9 cellular contexts compared by ENCODE assay signal in the genomic region with DNA sequence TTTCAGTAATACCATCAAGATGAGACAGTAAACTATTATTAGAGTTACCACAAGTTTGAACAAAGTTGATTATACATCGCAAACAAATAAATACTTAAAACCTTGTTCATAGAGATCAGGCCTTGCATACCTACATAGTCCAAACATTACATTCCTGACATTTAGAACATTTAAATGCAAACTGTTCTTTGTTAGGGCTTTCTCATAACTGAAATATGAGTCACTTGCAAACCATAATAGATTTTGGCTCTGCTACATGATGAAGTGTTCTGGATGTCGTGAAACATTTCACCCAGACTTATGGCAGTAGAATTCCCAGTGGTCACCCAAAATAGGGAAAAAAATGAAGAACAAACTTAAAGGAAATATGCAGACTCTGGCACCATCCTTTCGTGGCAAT.
A peak's percentile ranks its signal among the peaks of the same experiment; 100 is the strongest.
DNase-seq lines count a peak whose midpoint lies in the region; FAIRE-seq and TF ChIP-seq lines count a peak whose summit lies in the region.
"Had no signal": no experiment of that assay in that cellular context is flagged by ENCODE, and none has a peak within 500 bp of the region (broad histone marks: within the 10 kb centered on the region; RNA-seq: fewer than 3 reads in every experiment).

No MANE protein-coding gene starts in this region.

- peaks cover 3% of the 10 kb centered on the region for H3K9me3 Mint-ChIP-seq in activated naive CD4-positive, alpha-beta T cell treated with anti-CD3 and anti-CD28 coated beads for 36 hours

- H3K4me2 ChIP-seq in mammary epithelial cell (ENCODE audit: insufficient read depth, low read depth, low read length) (peak overlapping the region; percentile 69), keratinocyte (ENCODE audit: control insufficient read depth, extremely low read depth, insufficient read depth, low read depth, low read length) (peak overlapping the region; percentile 67)

- FAIRE-seq in keratinocyte (lab: Jason Lieb, UNC), result no peak

- dilution Hi-C loops in mammary epithelial cell (cut with HindIII; ENCODE audit: low sequenced_read_pairs), result no loop called here
- dilution Hi-C loops in keratinocyte (cut with MboI; ENCODE audit: extremely low pct_ligation_motif_present, low sequenced_read_pairs), result no loop called here

- H3K27ac Mint-ChIP-seq in activated naive CD4-positive, alpha-beta T cell treated with anti-CD3 and anti-CD28 coated beads for 36 hours, result no peak overlapping the region

- no peaks in the 10 kb centered on the region for H3K9me3 ChIP-seq in mammary epithelial cell (replicated peaks; ENCODE audit: insufficient read depth, low read length)
- peaks cover 2% of the 10 kb centered on the region for H3K9me3 ChIP-seq in keratinocyte (ENCODE audit: control insufficient read depth, low read depth, low read length)
- H3K9me3 ChIP-seq in subcutaneous abdominal adipose tissue (ENCODE audit: control insufficient read depth in 5 of 5, low read length in 5 of 5), result no peaks in the 10 kb centered on the region
- H3K9me3 ChIP-seq in effector memory CD4-positive, alpha-beta T cell (ENCODE audit: control insufficient read depth, low read length), result no peaks in the 10 kb centered on the region

- H4K20me1 ChIP-seq in mammary epithelial cell (ENCODE audit: insufficient read depth, low read length), result no peaks in the 10 kb centered on the region
- no peaks in the 10 kb centered on the region for H4K20me1 ChIP-seq in keratinocyte (ENCODE audit: control insufficient read depth, extremely low read depth, insufficient read depth, low read length)

- H3K4me1 ChIP-seq in mammary epithelial cell (ENCODE audit: insufficient read depth, low read length) (peaks cover 15% of the 10 kb centered on the region), keratinocyte (ENCODE audit: control insufficient read depth, extremely low read depth, insufficient read depth, low read length) (peaks cover 22% of the 10 kb centered on the region), subcutaneous abdominal adipose tissue (ENCODE audit: control insufficient read depth in 5 of 5, insufficient read depth in 5 of 5, low read length in 5 of 5) (peaks cover 0 to 32% (median 22%) of the 10 kb centered on the region in 5 donors)
- no peaks in the 10 kb centered on the region for H3K4me1 ChIP-seq in effector memory CD4-positive, alpha-beta T cell (ENCODE audit: control insufficient read depth, insufficient read depth, low read length, poor library complexity, severe bottlenecking)

- H3K79me2 ChIP-seq in mammary epithelial cell (ENCODE audit: insufficient read depth, low read length) (no peaks in the 10 kb centered on the region), keratinocyte (ENCODE audit: control insufficient read depth, insufficient read depth, low read length) (no peaks in the 10 kb centered on the region)

- CTCF ChIA-PET in mammary epithelial cell (lab: Charles Lee; ENCODE audit: low non-redundant PET), result no interaction called here
- CTCF ChIA-PET in activated naive CD4-positive, alpha-beta T cell treated with anti-CD3 and anti-CD28 coated beads for 36 hours (lab: Charles Lee), result no interaction called here

- in situ Hi-C loops in mammary epithelial cell (cut with MboI; ENCODE audit: low sequenced_read_pairs in 2 of 2), result no loop called here
- in situ Hi-C loops in G401 (cut with HindIII; ENCODE audit: low sequenced_read_pairs), result no loop called here

- no peaks in the 10 kb centered on the region for H3K4me1 Mint-ChIP-seq in activated naive CD4-positive, alpha-beta T cell treated with anti-CD3 and anti-CD28 coated beads for 36 hours (ENCODE audit: low read depth)

- H3K27ac ChIP-seq in mammary epithelial cell (ENCODE audit: insufficient read depth, low read depth, low read length), result peak overlapping the region; percentile 66
- H3K27ac ChIP-seq in keratinocyte (ENCODE audit: control insufficient read depth, insufficient read depth, low read length), result peak overlapping the region; percentile 61
- peak overlapping the region; percentile 74 for H3K27ac ChIP-seq in subcutaneous abdominal adipose tissue (ENCODE audit: low read depth, low read length)
- no peak overlapping the region for H3K27ac ChIP-seq in effector memory CD4-positive, alpha-beta T cell (ENCODE audit: insufficient read depth, low read length, poor library complexity, severe bottlenecking)

- H3K36me3 ChIP-seq in mammary epithelial cell (ENCODE audit: insufficient read depth, low read length) (no peaks in the 10 kb centered on the region), keratinocyte (ENCODE audit: control insufficient read depth in 2 of 2, extremely low read depth in 1 of 2, insufficient read depth in 2 of 2, low read length in 2 of 2) (no peaks in the 10 kb centered on the region), subcutaneous abdominal adipose tissue (ENCODE audit: control insufficient read depth in 5 of 5, insufficient read depth in 5 of 5, low read length in 5 of 5) (no peaks in the 10 kb centered on the region)
- H3K36me3 ChIP-seq in effector memory CD4-positive, alpha-beta T cell (ENCODE audit: control insufficient read depth, insufficient read depth, low read length), result no peaks in the 10 kb centered on the region

- H2AFZ ChIP-seq in mammary epithelial cell (ENCODE audit: low read depth, low read length) (peak overlapping the region; percentile 65), keratinocyte (ENCODE audit: control insufficient read depth, low read length) (peak overlapping the region; percentile 71)

- TF ChIP-seq CTCF in mammary epithelial cell (conservative IDR thresholded peaks at IDR 0.05 in 1 of 2, IDR thresholded peaks at IDR 0.05 in 1 of 2; ENCODE audit: extremely low read depth in 1 of 2, insufficient read depth in 1 of 2, low read depth in 1 of 2, low read length in 2 of 2) (no peak), keratinocyte (optimal IDR thresholded peaks at IDR 0.05 in 1 of 3, IDR thresholded peaks at IDR 0.05 in 1 of 3, conservative IDR thresholded peaks at IDR 0.05 in 1 of 3; ENCODE audit: extremely low read depth in 1 of 3, insufficient read depth in 2 of 3, low read length in 3 of 3) (no peak)

- H3K9me1 ChIP-seq in keratinocyte (ENCODE audit: control insufficient read depth, extremely low read depth, insufficient read depth, low read length), result no peaks in the 10 kb centered on the region

- H3K27me3 Mint-ChIP-seq in activated naive CD4-positive, alpha-beta T cell treated with anti-CD3 and anti-CD28 coated beads for 36 hours (ENCODE audit: low read depth), result no peaks in the 10 kb centered on the region

- 12% methylated on average over 3 of the region's 3 CpGs for WGBS in mammary epithelial cell (ENCODE audit: low coverage, missing lambda C conversion rate)

- peak; percentile 19 for DNase-seq in HPDE6-E6E7 (ENCODE audit: extremely low spot score)
- peak; percentile 69 for DNase-seq in mammary epithelial cell
- peak; percentile 65 for DNase-seq in keratinocyte (ENCODE audit: low read depth, low spot score)
- no peak for DNase-seq in G401 (ENCODE audit: low spot score)
- DNase-seq in activated naive CD4-positive, alpha-beta T cell treated with anti-CD3 and anti-CD28 coated beads for 36 hours, result no peak
- no peak for DNase-seq in activated CD8-positive, alpha-beta memory T cell treated with anti-CD3 and anti-CD28 coated beads, Interleukin-2, amount 50 U/mL, for 4 hours
- no peak for DNase-seq in effector memory CD4-positive, alpha-beta T cell
- DNase-seq: activated T-cell treated with anti-CD3 and anti-CD28 coated beads, Interleukin-2, amount 50 U/mL, for 1 hour had no signal

- H3K4me3 ChIP-seq in mammary epithelial cell (replicated peaks in 1 of 3; ENCODE audit: insufficient read depth in 1 of 3, low read depth in 2 of 3, low read length in 3 of 3), result no peak overlapping the region
- no peak overlapping the region for H3K4me3 ChIP-seq in keratinocyte (ENCODE audit: control insufficient read depth in 2 of 3, extremely low read depth in 1 of 3, insufficient read depth in 2 of 3, low read depth in 1 of 3, low read length in 3 of 3)
- H3K4me3 ChIP-seq in subcutaneous abdominal adipose tissue (ENCODE audit: low read depth in 1 of 5, low read length in 5 of 5), result peak overlapping the region in 3 of 5 donors; percentile 8 to 34 (median 24)
- H3K4me3 ChIP-seq in effector memory CD4-positive, alpha-beta T cell (ENCODE audit: insufficient read depth, low read depth, low read length, poor library complexity, severe bottlenecking), result no peak overlapping the region

- intact Hi-C loops in mammary epithelial cell (cut with micrococcal nuclease), result loop anchor here (5.0 kb wide), 1 partner anchor 348 kb away; no protein-coding TSS in a partner anchor
- intact Hi-C loops in activated naive CD4-positive, alpha-beta T cell treated with anti-CD3 and anti-CD28 coated beads for 36 hours (cut with micrococcal nuclease), result no loop called here

- H3K4me3 Mint-ChIP-seq in activated naive CD4-positive, alpha-beta T cell treated with anti-CD3 and anti-CD28 coated beads for 36 hours, result no peak overlapping the region

- H3K36me3 Mint-ChIP-seq in activated naive CD4-positive, alpha-beta T cell treated with anti-CD3 and anti-CD28 coated beads for 36 hours (ENCODE audit: low read depth), result no peaks in the 10 kb centered on the region

- no TSS peak for BruUV-seq in mammary epithelial cell (replicated peaks; lab: Mats Ljungman, UMichigan)

- no peaks in the 10 kb centered on the region for H3K27me3 ChIP-seq in mammary epithelial cell (ENCODE audit: insufficient read depth, low read length)
- no peaks in the 10 kb centered on the region for H3K27me3 ChIP-seq in keratinocyte (ENCODE audit: control insufficient read depth, extremely low read depth, insufficient read depth, low read length)
- H3K27me3 ChIP-seq in subcutaneous abdominal adipose tissue (ENCODE audit: control insufficient read depth in 5 of 5, insufficient read depth in 4 of 5, low read length in 5 of 5), result no peaks in the 10 kb centered on the region
- no peaks in the 10 kb centered on the region for H3K27me3 ChIP-seq in effector memory CD4-positive, alpha-beta T cell (replicated peaks; ENCODE audit: control insufficient read depth, insufficient read depth, low read length, poor library complexity, severe bottlenecking)

- no peak overlapping the region for H3K9ac ChIP-seq in mammary epithelial cell (ENCODE audit: insufficient read depth, low read length)
- no peak overlapping the region for H3K9ac ChIP-seq in keratinocyte (ENCODE audit: control insufficient read depth, extremely low read depth, insufficient read depth, low read length)
- H3K9ac ChIP-seq in subcutaneous abdominal adipose tissue (ENCODE audit: low read length in 5 of 5), result peak overlapping the region in 1 of 5 donors; percentile 9

Comparison
In these comparisons a context has a peak if more than half of its experiments do, and no peak if none do; other contexts are left out.
1. DNase-seq: peak in HPDE6-E6E7 (single experiment), mammary epithelial cell (single experiment) and keratinocyte (single experiment); none in G401 (single experiment), activated naive CD4-positive, alpha-beta T cell treated with anti-CD3 and anti-CD28 coated beads for 36 hours (single experiment), activated CD8-positive, alpha-beta memory T cell treated with anti-CD3 and anti-CD28 coated beads, Interleukin-2, amount 50 U/mL, for 4 hours (single experiment) and effector memory CD4-positive, alpha-beta T cell (0 of 3).
2. H3K4me3 ChIP-seq: peak in subcutaneous abdominal adipose tissue (3 of 5); none in mammary epithelial cell (0 of 3), keratinocyte (0 of 3) and effector memory CD4-positive, alpha-beta T cell (single experiment).